Comparison of ENCODE assay signal across 32 cellular contexts in the genomic region with DNA sequence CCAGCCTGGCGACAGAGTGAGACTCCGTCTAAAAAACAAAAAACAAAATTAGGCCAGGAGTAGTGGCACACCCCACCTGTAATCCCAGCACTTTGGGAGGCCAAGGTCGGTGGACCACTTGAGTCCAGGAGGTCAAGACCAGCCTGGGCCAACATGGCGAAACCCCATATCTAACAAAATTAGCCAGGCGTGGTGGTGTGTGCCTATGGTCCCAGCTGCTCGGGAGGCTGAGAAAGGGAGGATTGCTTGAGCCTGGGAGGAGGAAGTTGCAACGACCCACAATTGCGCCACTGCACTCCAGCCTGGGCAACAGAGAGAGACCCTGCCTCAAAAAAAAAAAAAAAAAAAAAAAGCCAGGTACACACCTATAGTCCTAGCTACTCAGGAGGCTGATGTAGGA.
"Had no signal": no experiment of that assay in that cellular context is flagged by ENCODE, and none has a peak within 500 bp of the region (broad histone marks: within the 10 kb centered on the region; RNA-seq: fewer than 3 reads in every experiment).

No MANE protein-coding gene starts in this region.

- ATAC-seq: activated CD4-positive, alpha-beta T cell treated with anti-CD3 and anti-CD28 coated beads for 36 hours; activated CD4-positive, CD25-positive, alpha-beta regulatory T cell treated with anti-CD3 and anti-CD28 coated beads, Interleukin-2, amount 50 U/mL, for 24 hours; activated CD8-positive, alpha-beta T cell treated with anti-CD3 and anti-CD28 coated beads, Interleukin-2, amount 10 ng/mL, durations not matched to agents 7 days and 5 days; activated naive CD8-positive, alpha-beta T cell treated with anti-CD3 and anti-CD28 coated beads, Interleukin-2, amount 50 U/mL, for 24 hours; activated T-cell treated with anti-CD3 and anti-CD28 coated beads, Interleukin-2, amount 50 U/mL, for 4 hours; WTC11 had no signal

- H3K36me3 ChIP-seq: MG63, SJCRH30 had no signal

- H3K9me3 ChIP-seq: MG63, SJCRH30 had no signal

- DNase-seq: activated CD4-positive, alpha-beta T cell treated with anti-CD3 and anti-CD28 coated beads for 36 hours; activated CD4-positive, alpha-beta T cell treated with anti-CD3 and anti-CD28 coated beads, Interleukin-2, amount 10 ng/mL, durations not matched to agents 7 days and 5 days; activated CD4-positive, alpha-beta T cell treated with anti-CD3 and anti-CD28 coated beads, Interleukin-2, amount 50 U/mL, for 48 hours; activated CD8-positive, alpha-beta memory T cell treated with anti-CD3 and anti-CD28 coated beads, Interleukin-2, amount 50 U/mL, for 4 hours; activated CD8-positive, alpha-beta T cell treated with anti-CD3 and anti-CD28 coated beads, Interleukin-2, amount 10 ng/mL, durations not matched to agents 7 days and 5 days; activated gamma-delta T cell treated with Interleukin-2 at 50 U/mL for 16 hours; activated naive CD4-positive, alpha-beta T cell treated with anti-CD3 and anti-CD28 coated beads for 36 hours; activated naive CD8-positive, alpha-beta T cell treated with anti-CD3 and anti-CD28 coated beads, Interleukin-2, amount 50 U/mL, for 24 hours; activated T-cell treated with anti-CD3 and anti-CD28 coated beads for 4 hours; activated T-cell treated with anti-CD3 and anti-CD28 coated beads, Interleukin-2, amount 50 U/mL, for 4 hours; anterior cingulate cortex; central memory CD4-positive, alpha-beta T cell; Kasumi-1; KG1; MG63; NCI-H1092; NCI-H1436 treated with DMSO at 0.1 percent for 48 hours; NCI-H1694 treated with DMSO at 0.1 percent for 48 hours; NCI-H2029; NCI-H345; NCI-H524 treated with DMSO at 0.1 percent for 48 hours; PC-9; SHP77; SJCRH30; T1000 had no signal

- H3K27me3 Mint-ChIP-seq: activated CD4-positive, alpha-beta T cell treated with anti-CD3 and anti-CD28 coated beads for 36 hours; activated CD4-positive, alpha-beta T cell treated with anti-CD3 and anti-CD28 coated beads, Interleukin-2, amount 10 ng/mL, durations not matched to agents 7 days and 5 days; activated naive CD8-positive, alpha-beta T cell; activated naive CD8-positive, alpha-beta T cell treated with anti-CD3 and anti-CD28 coated beads, Interleukin-2, amount 50 U/mL, for 24 hours; brain had no signal

- H3K4me3 Mint-ChIP-seq: activated CD4-positive, alpha-beta T cell treated with anti-CD3 and anti-CD28 coated beads for 36 hours; activated CD4-positive, alpha-beta T cell treated with anti-CD3 and anti-CD28 coated beads, Interleukin-2, amount 10 ng/mL, durations not matched to agents 7 days and 5 days; activated CD8-positive, alpha-beta T cell treated with anti-CD3 and anti-CD28 coated beads, Interleukin-2, amount 10 ng/mL, durations not matched to agents 7 days and 5 days; activated naive CD4-positive, alpha-beta T cell treated with anti-CD3 and anti-CD28 coated beads for 36 hours; activated naive CD8-positive, alpha-beta T cell; activated naive CD8-positive, alpha-beta T cell treated with anti-CD3 and anti-CD28 coated beads, Interleukin-2, amount 50 U/mL, for 24 hours; activated T-cell treated with anti-CD3 and anti-CD28 coated beads, Interleukin-2, amount 50 U/mL, for 4 hours; activated T-helper 1 cell treated with anti-CD3 and anti-CD28 coated beads, Interleukin-12 subunit alpha, Interleukin-12 subunit beta, Interleukin-2, Interleukin-4 antibody, amounts not matched to agents 30 ng/mL and 10 ng/mL and 1 ng/mL, durations not matched to agents 14 hours and 24 hours and 36 hours; brain; WTC11 had no signal

- H3K27ac Mint-ChIP-seq: activated CD4-positive, alpha-beta T cell treated with anti-CD3 and anti-CD28 coated beads for 36 hours; activated CD4-positive, alpha-beta T cell treated with anti-CD3 and anti-CD28 coated beads, Interleukin-2, amount 10 ng/mL, durations not matched to agents 7 days and 5 days; activated CD8-positive, alpha-beta T cell treated with anti-CD3 and anti-CD28 coated beads, Interleukin-2, amount 10 ng/mL, durations not matched to agents 7 days and 5 days; activated naive CD4-positive, alpha-beta T cell treated with anti-CD3 and anti-CD28 coated beads for 36 hours; activated naive CD8-positive, alpha-beta T cell; activated naive CD8-positive, alpha-beta T cell treated with anti-CD3 and anti-CD28 coated beads, Interleukin-2, amount 50 U/mL, for 24 hours; activated T-helper 1 cell treated with anti-CD3 and anti-CD28 coated beads, Interleukin-12 subunit alpha, Interleukin-12 subunit beta, Interleukin-2, Interleukin-4 antibody, amounts not matched to agents 30 ng/mL and 10 ng/mL and 1 ng/mL, durations not matched to agents 14 hours and 24 hours and 36 hours; brain; WTC11 had no signal

- H3K9me3 Mint-ChIP-seq: activated CD4-positive, alpha-beta T cell treated with anti-CD3 and anti-CD28 coated beads, Interleukin-2, amount 10 ng/mL, durations not matched to agents 7 days and 5 days; activated naive CD4-positive, alpha-beta T cell treated with anti-CD3 and anti-CD28 coated beads for 36 hours; activated naive CD8-positive, alpha-beta T cell treated with anti-CD3 and anti-CD28 coated beads, Interleukin-2, amount 50 U/mL, for 24 hours; activated T-cell treated with anti-CD3 and anti-CD28 coated beads, Interleukin-2, amount 50 U/mL, for 4 hours; activated T-helper 1 cell treated with anti-CD3 and anti-CD28 coated beads, Interleukin-12 subunit alpha, Interleukin-12 subunit beta, Interleukin-2, Interleukin-4 antibody, amounts not matched to agents 30 ng/mL and 10 ng/mL and 1 ng/mL, durations not matched to agents 14 hours and 24 hours and 36 hours; brain; WTC11 had no signal

- H3K4me1 ChIP-seq: SJCRH30 had no signal

- H3K27me3 ChIP-seq: MG63, SJCRH30 had no signal

- H3K27ac ChIP-seq: PC-9, RWPE1, SJCRH30, SK-N-MC had no signal

- H3K4me3 ChIP-seq: MG63, PC-9, SJCRH30, SK-N-MC had no signal
